ENCODE assay signal across 8 cellular contexts in the genomic region with DNA sequence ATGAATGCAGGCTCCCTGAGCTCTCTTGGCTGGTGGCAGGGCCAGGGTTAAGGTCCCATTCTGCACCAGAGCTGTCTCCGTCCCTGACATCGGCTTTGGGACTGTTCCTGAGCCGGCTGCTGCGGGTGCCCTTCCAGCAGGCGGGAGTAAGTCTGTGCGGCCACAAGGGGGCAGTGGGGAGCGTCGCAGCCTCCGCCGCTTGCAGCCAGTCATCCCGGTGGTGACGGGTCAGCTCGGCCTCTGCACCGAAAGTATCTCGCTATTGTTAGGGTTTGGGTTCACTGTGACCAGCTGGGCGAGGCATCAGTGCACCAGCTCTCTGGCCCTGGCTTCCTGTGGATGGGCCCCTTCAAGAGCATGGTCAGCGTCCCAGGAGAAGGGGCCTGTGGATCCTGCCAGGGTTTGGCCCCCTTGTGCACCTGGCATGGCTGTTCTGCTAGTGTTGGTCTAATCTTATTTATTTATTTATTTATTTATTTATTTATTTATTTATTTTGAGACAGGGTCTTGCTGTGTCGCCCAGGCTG. TPM values are rescaled to one million over a fixed set of nuclear protein-coding genes. Genes with fewer than 3 reads are reported as not detected.
A peak's percentile ranks its signal among the peaks of the same experiment; 100 is the strongest.
DNase-seq lines count a peak whose midpoint lies in the region; ATAC-seq and TF ChIP-seq lines count a peak whose summit lies in the region.

No MANE protein-coding gene starts in this region.

- H3K27ac Mint-ChIP-seq in activated CD4-positive, alpha-beta T cell treated with anti-CD3 and anti-CD28 coated beads for 36 hours: no peak overlapping the region
- H3K27ac Mint-ChIP-seq in chondrocyte (ENCODE audit: unreplicated experiment): peak overlapping the region; percentile 80

- H3K4me1 Mint-ChIP-seq in activated CD4-positive, alpha-beta T cell treated with anti-CD3 and anti-CD28 coated beads for 36 hours: peaks cover 46% of the 10 kb centered on the region
- H3K4me1 Mint-ChIP-seq in chondrocyte (ENCODE audit: low read depth): peaks cover 37% of the 10 kb centered on the region

- H3K4me3 ChIP-seq in AG10803 (ENCODE audit: low read length): peak overlapping the region; percentile 43

- intact Hi-C loops in activated CD4-positive, alpha-beta T cell treated with anti-CD3 and anti-CD28 coated beads for 36 hours (cut with DNase I, micrococcal nuclease): loop anchor here in 1 of 2 experiments (1.0 to 2.0 kb wide), 2 partner anchors 20 to 130 kb away; no protein-coding TSS in a partner anchor
- intact Hi-C loops in left colon (cut with DNase I, micrococcal nuclease): no loop called here

- CTCF ChIA-PET in activated CD4-positive, alpha-beta T cell treated with anti-CD3 and anti-CD28 coated beads for 36 hours (lab: Charles Lee): interaction anchor here (0.6 to 3.9 kb wide), 19 partner anchors 10 to 1828 kb away, joined by 3 to 31 read pairs (median 5); partner anchors contain the start of genes NDUFB7 and ZNF333

- H3K4me3 Mint-ChIP-seq in activated CD4-positive, alpha-beta T cell treated with anti-CD3 and anti-CD28 coated beads for 36 hours: no peak overlapping the region
- H3K4me3 Mint-ChIP-seq in chondrocyte (ENCODE audit: unreplicated experiment): peak overlapping the region; percentile 42

- peak; percentile 62 for ATAC-seq in GM19372 (IDR thresholded peaks at IDR 0.05; ENCODE audit: low read depth, unreplicated experiment)
- ATAC-seq in activated CD4-positive, alpha-beta T cell treated with anti-CD3 and anti-CD28 coated beads for 36 hours: peak; percentile 95
- ATAC-seq in left colon: peak; percentile 78

- TF ChIP-seq CTCF in AG10803 (conservative IDR thresholded peaks at IDR 0.05; ENCODE audit: low read length): peak; percentile 89
- TF ChIP-seq CTCF in chondrocyte (IDR thresholded peaks at IDR 0.05): peak; percentile 97

- POLR2A ChIA-PET in activated CD4-positive, alpha-beta T cell treated with anti-CD3 and anti-CD28 coated beads for 36 hours (lab: Charles Lee): no interaction called here

- H3K27me3 Mint-ChIP-seq in activated CD4-positive, alpha-beta T cell treated with anti-CD3 and anti-CD28 coated beads for 36 hours: no peaks in the 10 kb centered on the region
- H3K27me3 Mint-ChIP-seq in chondrocyte (ENCODE audit: low read depth): no peaks in the 10 kb centered on the region

- peak; percentile 79 for DNase-seq in AG10803 (ENCODE audit: low read depth)
- peak; percentile 49 for DNase-seq in NCI-H2029 (lab: John Stamatoyannopoulos, UW)
- peak; percentile 89 for DNase-seq in activated CD4-positive, alpha-beta T cell treated with anti-CD3 and anti-CD28 coated beads for 36 hours
- no peak for DNase-seq in chondrocyte (ENCODE audit: low spot score)
- peak; percentile 70 to 82 for DNase-seq in left colon
- DNase-seq in stimulated activated CD4-positive, alpha-beta T cell treated with anti-CD3 and anti-CD28 coated beads, Interleukin-2, amount 100 ng/mL, for 24 hours: peak; percentile 81 to 84
- no peak for DNase-seq in DMS153 treated with DMSO at 0.1 percent for 48 hours (lab: John Stamatoyannopoulos, UW; ENCODE audit: unreplicated experiment)

- peaks cover 3% of the 10 kb centered on the region for H3K36me3 Mint-ChIP-seq in activated CD4-positive, alpha-beta T cell treated with anti-CD3 and anti-CD28 coated beads for 36 hours (ENCODE audit: low read depth)
- H3K36me3 Mint-ChIP-seq in chondrocyte (ENCODE audit: low read depth): no peaks in the 10 kb centered on the region

- no peaks in the 10 kb centered on the region for H3K9me3 Mint-ChIP-seq in activated CD4-positive, alpha-beta T cell treated with anti-CD3 and anti-CD28 coated beads for 36 hours (ENCODE audit: low read depth)
- no peaks in the 10 kb centered on the region for H3K9me3 Mint-ChIP-seq in chondrocyte (ENCODE audit: low read depth)

RNA-seq across cellular contexts. Expression of gene NDUFB7, which starts 15.1 kb away (rescaled TPM):
- 100 to 1,000 TPM; 112 to 121 TPM for total RNA-seq in activated CD4-positive, alpha-beta T cell treated with anti-CD3 and anti-CD28 coated beads for 36 hours
- total RNA-seq in chondrocyte: 126 to 154 TPM (median 128 TPM) in 3 replicates
- total RNA-seq in left colon: 100 to 1,000 TPM; 228 to 299 TPM

RNA-seq across cellular contexts. Expression of gene CLEC17A, which starts 26.2 kb away (rescaled TPM):
- total RNA-seq in activated CD4-positive, alpha-beta T cell treated with anti-CD3 and anti-CD28 coated beads for 36 hours: 1 to 10 TPM; 2.4 to 2.5 TPM
- total RNA-seq in chondrocyte (not detected in 3 replicates), left colon (under 1 TPM; 0.15 to 0.36 TPM)

RNA-seq across cellular contexts. Expression of gene TECR, which starts 27.3 kb away (rescaled TPM):
- total RNA-seq in activated CD4-positive, alpha-beta T cell treated with anti-CD3 and anti-CD28 coated beads for 36 hours: 100 to 1,000 TPM; 106 to 145 TPM
- total RNA-seq in chondrocyte (69.4 to 98.0 TPM (median 70.7 TPM) in 3 replicates), left colon (100 to 1,000 TPM; 119 to 161 TPM)

RNA-seq across cellular contexts. Expression of gene DNAJB1, which starts 38.5 kb away (rescaled TPM):
- 10 to 100 TPM; 69.3 to 72.6 TPM for total RNA-seq in activated CD4-positive, alpha-beta T cell treated with anti-CD3 and anti-CD28 coated beads for 36 hours
- total RNA-seq in chondrocyte: 63.1 to 85.1 TPM (median 77.2 TPM) in 3 replicates
- 100 to 1,000 TPM; 122 to 123 TPM for total RNA-seq in left colon

Comparison
In these comparisons a context has a peak if more than half of its experiments do, and no peak if none do; other contexts are left out.
1. DNase-seq: peak in AG10803 (single experiment), NCI-H2029 (single experiment), activated CD4-positive, alpha-beta T cell treated with anti-CD3 and anti-CD28 coated beads for 36 hours (single experiment), left colon (2 of 2) and stimulated activated CD4-positive, alpha-beta T cell treated with anti-CD3 and anti-CD28 coated beads, Interleukin-2, amount 100 ng/mL, for 24 hours (2 of 2); none in chondrocyte (single experiment) and DMS153 treated with DMSO at 0.1 percent for 48 hours (single experiment).
2. Peak in every context shown above with its lines, with median percentiles within 50 percentile points of each other: ATAC-seq.